Comparison of ENCODE assay signal across 9 cellular contexts in the genomic region with DNA sequence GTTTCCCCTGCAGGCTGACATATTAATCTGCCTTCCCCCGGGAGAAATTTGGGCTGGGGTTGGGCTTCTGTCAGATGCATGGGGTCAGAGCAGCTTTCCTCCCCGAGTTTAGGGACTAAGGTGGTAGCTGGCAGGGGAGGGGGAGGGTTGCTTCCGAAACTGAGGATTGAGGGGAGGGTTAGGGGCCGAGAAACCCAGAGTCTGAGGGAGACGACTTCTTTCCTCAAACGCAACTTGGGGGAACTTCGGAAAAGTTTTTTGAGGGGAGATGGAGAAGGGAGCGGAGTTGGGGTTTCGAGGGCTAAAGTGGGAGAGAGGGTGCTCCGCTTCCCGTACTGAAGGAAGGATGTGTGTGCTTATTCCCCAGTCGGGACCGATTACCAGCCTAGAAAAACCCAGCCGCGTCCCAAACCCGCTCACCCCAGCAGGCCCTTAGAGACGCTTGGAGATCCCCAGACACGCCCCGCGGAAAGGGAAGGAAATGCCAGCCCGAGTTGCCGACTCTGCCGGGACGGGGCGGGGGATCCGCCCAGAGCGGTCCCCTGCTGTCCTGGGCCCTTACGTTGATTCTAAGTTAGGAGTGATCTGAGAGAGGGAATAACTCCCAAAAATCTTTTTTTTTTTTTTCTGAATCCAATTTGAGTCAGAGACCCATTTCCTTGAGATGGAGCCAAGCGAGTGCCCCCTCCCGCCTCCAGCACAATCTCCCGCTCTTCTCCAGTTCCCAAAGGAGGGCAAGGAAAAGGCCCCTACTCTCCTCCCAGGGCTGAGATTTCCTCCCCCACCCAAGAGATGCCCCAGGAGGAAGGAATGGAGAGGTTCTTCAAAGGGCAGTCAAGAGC.
A peak's percentile ranks its signal among the peaks of the same experiment; 100 is the strongest.
DNase-seq lines count a peak whose midpoint lies in the region; ATAC-seq and TF ChIP-seq lines count a peak whose summit lies in the region.
"Had no signal": no experiment of that assay in that cellular context is flagged by ENCODE, and none has a peak within 500 bp of the region (broad histone marks: within the 10 kb centered on the region; RNA-seq: fewer than 3 reads in every experiment).

No MANE protein-coding gene starts in this region.

- H3K4me1 Mint-ChIP-seq in activated naive CD8-positive, alpha-beta T cell (ENCODE audit: low read depth): peaks cover 14% of the 10 kb centered on the region

- H3K4me3 Mint-ChIP-seq in activated naive CD8-positive, alpha-beta T cell: peak overlapping the region; percentile 66

- H4K20me1 ChIP-seq in GM23248 (ENCODE audit: insufficient read depth): no peaks in the 10 kb centered on the region

- H3K27ac Mint-ChIP-seq in activated naive CD8-positive, alpha-beta T cell: no peak overlapping the region

- no peak overlapping the region for H3K27ac ChIP-seq in GM23248
- H3K27ac ChIP-seq: KMS-11 had no signal

- peak overlapping the region; percentile 89 for H2AFZ ChIP-seq in GM23248

- 1 to 2% methylated on average over 28 to 31 of the region's 31 CpGs for WGBS in GM23248 (ENCODE audit: low coverage in 1 of 2, low lambda C conversion rate in 2 of 2, missing lambda C conversion rate in 2 of 2), 2 experiments

- peaks cover 4% of the 10 kb centered on the region for H3K36me3 Mint-ChIP-seq in activated naive CD8-positive, alpha-beta T cell

- TF ChIP-seq CTCF in GM13976 (IDR thresholded peaks at IDR 0.05; ENCODE audit: borderline replicate concordance, control extremely low read depth, extremely low read depth, insufficient read depth, missing control alignments): no peak

- DNase-seq in GM23248 (peak; percentile 83), NCI-H446 treated with DMSO at 0.1 percent for 48 hours (lab: John Stamatoyannopoulos, UW) (no peak), GM13976 (ENCODE audit: low spot score) (no peak)
- DNase-seq in activated CD4-positive, CD25-positive, alpha-beta regulatory T cell treated with anti-CD3 and anti-CD28 coated beads, Interleukin-2, amount 50 U/mL, for 72 hours: no peak

- H3K9ac ChIP-seq in GM23248: peak overlapping the region; percentile 81
- peak overlapping the region; percentile 89 for H3K9ac ChIP-seq in skeletal muscle satellite cell (ENCODE audit: low read depth, low read length)
- H3K9ac ChIP-seq: KMS-11 had no signal

- H3K4me1 ChIP-seq in GM23248 (ENCODE audit: insufficient read depth) (peaks cover 13% of the 10 kb centered on the region; the same call in 1 of the 2 replicates), skeletal muscle satellite cell (ENCODE audit: control insufficient read depth, insufficient read depth, low read length) (peaks cover 10% of the 10 kb centered on the region)

- H3K79me2 ChIP-seq in GM23248 (ENCODE audit: insufficient read depth): peaks cover 32% of the 10 kb centered on the region

- peaks cover 44% of the 10 kb centered on the region for H3K27me3 Mint-ChIP-seq in activated naive CD8-positive, alpha-beta T cell

- H3K27me3 ChIP-seq in GM23248 (replicated peaks; ENCODE audit: insufficient read depth) (no peaks in the 10 kb centered on the region), skeletal muscle satellite cell (ENCODE audit: control insufficient read depth, insufficient read depth, low read length) (no peaks in the 10 kb centered on the region)

- H3K9me3 ChIP-seq in GM23248 (ENCODE audit: low read depth) (no peaks in the 10 kb centered on the region), iPS-18c (ENCODE audit: control insufficient read depth, insufficient read depth, low read length) (peaks cover 3% of the 10 kb centered on the region), skeletal muscle satellite cell (replicated peaks; ENCODE audit: low read length) (no peaks in the 10 kb centered on the region)

- H3K4me2 ChIP-seq in GM23248 (ENCODE audit: unreplicated experiment) (peak overlapping the region; percentile 92), skeletal muscle satellite cell (ENCODE audit: low read length) (peak overlapping the region; percentile 96)
- H3K4me2 ChIP-seq: KMS-11 had no signal

- no peaks in the 10 kb centered on the region for H3K9me3 Mint-ChIP-seq in activated naive CD8-positive, alpha-beta T cell (ENCODE audit: low read depth)

- no peak for ATAC-seq in GM18870 (IDR thresholded peaks at IDR 0.05; ENCODE audit: unreplicated experiment)

- H3K36me3 ChIP-seq in GM23248 (ENCODE audit: low read depth): no peaks in the 10 kb centered on the region
- H3K36me3 ChIP-seq in skeletal muscle satellite cell (ENCODE audit: insufficient read depth, low read length): peaks cover 7% of the 10 kb centered on the region

- in situ Hi-C loops in GM23248 (cut with MboI) (no loop called here), GM13976 (cut with MboI; ENCODE audit: low sequenced_read_pairs, unreplicated experiment) (no loop called here)

- no peaks in the 10 kb centered on the region for H3K9me2 ChIP-seq in GM23248 (ENCODE audit: insufficient read depth)

- H3F3A ChIP-seq in GM23248 (ENCODE audit: insufficient read depth): peaks cover 18% of the 10 kb centered on the region

- H3K4me3 ChIP-seq in GM23248: peak overlapping the region; percentile 98
- peak overlapping the region; percentile 9; the same call in 1 of the 2 replicates for H3K4me3 ChIP-seq in iPS-18c (ENCODE audit: insufficient read depth, low read depth, low read length)
- peak overlapping the region; percentile 78 for H3K4me3 ChIP-seq in skeletal muscle satellite cell (ENCODE audit: low read length)

Comparison
In these comparisons a context has a peak if more than half of its experiments do, and no peak if none do; other contexts are left out.
1. H3K4me3 ChIP-seq: peak in every context shown above with its lines; median percentile 98 in GM23248; 78 in skeletal muscle satellite cell; 9 in iPS-18c.